17 cellular contexts compared by ENCODE assay signal in genomic region chr18:46728219-46728930, GRCh38. TPM values are rescaled to one million over a fixed set of nuclear protein-coding genes. Genes with fewer than 3 reads are reported as not detected.
DNase-seq lines count a peak whose midpoint lies in the region; ATAC-seq and TF ChIP-seq lines count a peak whose summit lies in the region.
"Had no signal": no experiment of that assay in that cellular context is flagged by ENCODE, and none has a peak within 500 bp of the region (broad histone marks: within the 10 kb centered on the region; RNA-seq: fewer than 3 reads in every experiment).

No MANE protein-coding gene starts in this region.

- H3K36me3 Mint-ChIP-seq in endodermal cell (ENCODE audit: low read depth) (no peaks in the 10 kb centered on the region), osteocyte (ENCODE audit: unreplicated experiment) (no peaks in the 10 kb centered on the region)

- WGBS in endodermal cell (ENCODE audit: insufficient coverage in 1 of 2, insufficient read length in 1 of 2), 2 experiments = 75 to 92% methylated on average over 3 to 6 of the region's 6 CpGs

- H3K27me3 ChIP-seq in right atrium auricular region (no peaks in the 10 kb centered on the region), endodermal cell (ENCODE audit: control insufficient read depth, insufficient read depth, low read length, poor library complexity, severe bottlenecking) (no peaks in the 10 kb centered on the region)
- H3K27me3 ChIP-seq: BLaER1 had no signal

- peaks cover 0 to 19% of the 10 kb centered on the region in 2 donors for H3K9me3 ChIP-seq in right atrium auricular region
- H3K9me3 ChIP-seq in endodermal cell (ENCODE audit: control insufficient read depth, low read length) = peaks cover 13% of the 10 kb centered on the region
- H3K9me3 ChIP-seq: Caco-2 had no signal

- DNase-seq in right atrium auricular region (ENCODE audit: low spot score) = peak; percentile 51
- DNase-seq in Right ventricle myocardium inferior (ENCODE audit: missing footprints) = no peak
- peak; percentile 22 for DNase-seq in endodermal cell
- DNase-seq in osteocyte (ENCODE audit: extremely low spot score, unreplicated experiment) = peak; percentile 71
- no peak for DNase-seq in SW480 (ENCODE audit: low spot score)
- DNase-seq in NCI-H510A (lab: John Stamatoyannopoulos, UW) = no peak
- DNase-seq in mucosa of gallbladder (ENCODE audit: low spot score) = no peak
- DNase-seq: 8988T; AML-193; Caco-2; CD8-positive, alpha-beta memory T cell; DMS53; GOT3; H9 had no signal

- H3K27me3 Mint-ChIP-seq in endodermal cell (ENCODE audit: insufficient read depth) = peaks cover 2% of the 10 kb centered on the region
- H3K27me3 Mint-ChIP-seq in osteocyte (ENCODE audit: unreplicated experiment) = no peaks in the 10 kb centered on the region

- no peak overlapping the region for H3K4me3 ChIP-seq in right atrium auricular region
- H3K4me3 ChIP-seq in endodermal cell (ENCODE audit: low read length) = no peak overlapping the region
- H3K4me3 ChIP-seq: BLaER1 had no signal

- H3K27ac ChIP-seq in right atrium auricular region (no peak overlapping the region), endodermal cell (ENCODE audit: low read depth, low read length) (no peak overlapping the region), temporal lobe (ENCODE audit: low read depth, low read length) (peak overlapping the region; percentile 36)
- H3K27ac ChIP-seq: BLaER1 had no signal

- H3K36me3 ChIP-seq in right atrium auricular region (no peaks in the 10 kb centered on the region), endodermal cell (ENCODE audit: control insufficient read depth, insufficient read depth, low read length) (no peaks in the 10 kb centered on the region)

- ATAC-seq in Right ventricle myocardium inferior = no peak

- H3K27ac Mint-ChIP-seq in endodermal cell (no peak overlapping the region), osteocyte (ENCODE audit: unreplicated experiment) (no peak overlapping the region)
- H3K27ac Mint-ChIP-seq: CD8-positive, alpha-beta memory T cell had no signal

- H3K4me1 Mint-ChIP-seq in endodermal cell = no peaks in the 10 kb centered on the region
- H3K4me1 Mint-ChIP-seq in osteocyte (ENCODE audit: unreplicated experiment) = no peaks in the 10 kb centered on the region
- H3K4me1 Mint-ChIP-seq: CD8-positive, alpha-beta memory T cell had no signal

- H3K9me3 Mint-ChIP-seq in endodermal cell (peaks cover 30% of the 10 kb centered on the region), osteocyte (ENCODE audit: unreplicated experiment) (peaks cover 20% of the 10 kb centered on the region)

- H3K9ac ChIP-seq in endodermal cell (ENCODE audit: extremely low read depth, low read length, poor library complexity, severe bottlenecking) = no peak overlapping the region
- H3K9ac ChIP-seq: BLaER1 had no signal

- H3K4me3 Mint-ChIP-seq in endodermal cell (no peak overlapping the region), osteocyte (ENCODE audit: unreplicated experiment) (no peak overlapping the region)
- H3K4me3 Mint-ChIP-seq: CD8-positive, alpha-beta memory T cell; H9 had no signal

- H3K4me1 ChIP-seq in right atrium auricular region = no peaks in the 10 kb centered on the region
- H3K4me1 ChIP-seq in endodermal cell (ENCODE audit: control insufficient read depth, insufficient read depth, low read length) = no peaks in the 10 kb centered on the region
- H3K4me1 ChIP-seq: Caco-2 had no signal

- TF ChIP-seq CTCF in right atrium auricular region (IDR thresholded peaks at IDR 0.05) (no peak), endodermal cell (conservative IDR thresholded peaks at IDR 0.05) (no peak), osteocyte (IDR thresholded peaks at IDR 0.05) (no peak)

- intact Hi-C loops in Right ventricle myocardium inferior (cut with DNase I) = no loop called here

RNA-seq across cellular contexts. Expression of gene ST8SIA5, which starts 28.5 kb away (rescaled TPM):
- total RNA-seq in right atrium auricular region = 1 to 10 TPM; 5.9 to 6.7 TPM
- 2.6 TPM for total RNA-seq in Right ventricle myocardium inferior
- under 1 TPM; 0.24 to 0.73 TPM for total RNA-seq in endodermal cell
- 0.64 TPM for polyA plus RNA-seq in endodermal cell (2013, experiment 1 of 2)
- 0.46 TPM for polyA plus RNA-seq in endodermal cell (2013, experiment 2 of 2)
- 0.30 and 0.76 TPM in 2 replicates for total RNA-seq in osteocyte
- total RNA-seq in temporal lobe = 13.3 TPM
- 0.29 TPM for total RNA-seq in mucosa of gallbladder
- total RNA-seq: Caco-2; CD8-positive, alpha-beta memory T cell; HT-29 had no signal

Comparison
In these comparisons a context has a peak if more than half of its experiments do, and no peak if none do; other contexts are left out.
1. DNase-seq: peak in right atrium auricular region (single experiment), endodermal cell (single experiment) and osteocyte (single experiment); none in Right ventricle myocardium inferior (single experiment), SW480 (single experiment), NCI-H510A (single experiment) and mucosa of gallbladder (single experiment).